ENCODE assay signal across 11 cellular contexts in the genomic region with DNA sequence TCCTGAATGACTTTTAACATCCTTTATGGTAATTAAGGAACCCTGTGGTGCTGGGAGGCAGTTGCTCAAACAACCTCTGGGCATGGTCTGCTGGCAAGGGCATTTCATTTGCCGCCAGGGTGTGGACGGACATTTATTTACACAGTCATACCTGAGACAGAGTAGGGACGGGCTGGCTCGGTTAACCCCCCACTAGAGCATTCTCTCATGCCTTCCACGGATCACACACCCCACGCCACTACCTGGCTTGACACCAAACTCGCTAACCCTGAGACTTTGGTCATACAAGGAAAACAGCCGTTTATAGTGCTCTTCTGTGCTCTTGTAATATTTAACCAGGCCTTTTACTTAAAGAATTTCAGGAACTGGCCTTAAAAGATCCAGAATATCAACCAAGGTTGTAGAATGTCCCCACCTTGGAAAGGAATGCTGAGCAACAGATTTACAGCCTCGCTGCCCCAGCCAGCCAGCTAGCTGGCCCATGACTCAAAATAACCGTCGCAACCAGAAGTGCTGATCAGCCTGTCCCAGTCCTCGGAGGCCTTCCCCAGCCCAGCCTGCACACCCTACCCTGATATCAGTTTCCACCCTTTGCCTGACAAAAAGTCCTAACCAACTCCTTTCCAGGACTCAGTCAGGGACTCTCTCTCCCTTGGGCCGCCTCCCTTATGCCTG. TPM values are rescaled to one million over a fixed set of nuclear protein-coding genes. Genes with fewer than 3 reads are reported as not detected.
DNase-seq lines count a peak whose midpoint lies in the region; ATAC-seq, FAIRE-seq and TF ChIP-seq lines count a peak whose summit lies in the region.
"Had no signal": no experiment of that assay in that cellular context is flagged by ENCODE, and none has a peak within 500 bp of the region (broad histone marks: within the 10 kb centered on the region; RNA-seq: fewer than 3 reads in every experiment).

No MANE protein-coding gene starts in this region.

- H3K4me1 ChIP-seq in ACC112 (ENCODE audit: control insufficient read depth, insufficient read depth, low read length, unreplicated experiment) (no peaks in the 10 kb centered on the region), mucosa of descending colon (ENCODE audit: low read depth) (peaks cover 13% of the 10 kb centered on the region)

- H3K9me3 Mint-ChIP-seq in stimulated activated effector memory CD8-positive, alpha-beta T cell treated with anti-CD3 and anti-CD28 coated beads, Interleukin-12 subunit alpha, Interleukin-12 subunit beta, amount 100 ng/mL, for 72 hours: no peaks in the 10 kb centered on the region
- H3K9me3 Mint-ChIP-seq in natural killer cell treated with Interleukin-12 subunit alpha and Interleukin-12 subunit beta and Interleukin-15 and Interleukin-18, amount 100 ng/mL, for 72 hours: no peaks in the 10 kb centered on the region
- H3K9me3 Mint-ChIP-seq: activated naive CD8-positive, alpha-beta T cell treated with anti-CD3 and anti-CD28 coated beads, Interleukin-2, amount 10 ng/mL, durations not matched to agents 7 days and 5 days had no signal

- DNase-seq in HTR-8/SVneo (ENCODE audit: insufficient read length, low spot score): peak; percentile 64
- peak; percentile 59 for DNase-seq in astrocyte of the spinal cord (ENCODE audit: low read depth, low spot score)
- peak; percentile 87 to 91 (median 88) for DNase-seq in mucosa of descending colon
- DNase-seq in stimulated activated effector memory CD8-positive, alpha-beta T cell treated with anti-CD3 and anti-CD28 coated beads, Interleukin-12 subunit alpha, Interleukin-12 subunit beta, amount 100 ng/mL, for 72 hours (ENCODE audit: low spot score in 2 of 2): no peak
- no peak for DNase-seq in lower leg skin (ENCODE audit: low spot score in 2 of 2)
- DNase-seq in natural killer cell treated with Interleukin-12 subunit alpha and Interleukin-12 subunit beta and Interleukin-15 and Interleukin-18, amount 100 ng/mL, for 72 hours (ENCODE audit: low spot score): no peak
- DNase-seq in activated naive CD4-positive, alpha-beta T cell (lab: John Stamatoyannopoulos, UW): no peak
- DNase-seq: activated naive CD8-positive, alpha-beta T cell treated with anti-CD3 and anti-CD28 coated beads, Interleukin-2, amount 10 ng/mL, durations not matched to agents 7 days and 5 days; naive B cell had no signal

- WGBS in lower leg skin, 2 donors: 35 to 36% methylated on average over 13 of the region's 13 CpGs

- in situ Hi-C loops in astrocyte of the spinal cord (cut with HindIII; ENCODE audit: low sequenced_read_pairs): no loop called here

- ATAC-seq in mucosa of descending colon: peak; percentile 88
- ATAC-seq in stimulated activated effector memory CD8-positive, alpha-beta T cell treated with anti-CD3 and anti-CD28 coated beads, Interleukin-12 subunit alpha, Interleukin-12 subunit beta, amount 100 ng/mL, for 72 hours: no peak
- ATAC-seq in natural killer cell treated with Interleukin-12 subunit alpha and Interleukin-12 subunit beta and Interleukin-15 and Interleukin-18, amount 100 ng/mL, for 72 hours: no peak

- no peaks in the 10 kb centered on the region for H3K36me3 ChIP-seq in ACC112 (ENCODE audit: insufficient read depth, low read length)
- H3K36me3 ChIP-seq in mucosa of descending colon (ENCODE audit: low read depth): no peaks in the 10 kb centered on the region

- H3K4me3 Mint-ChIP-seq in stimulated activated effector memory CD8-positive, alpha-beta T cell treated with anti-CD3 and anti-CD28 coated beads, Interleukin-12 subunit alpha, Interleukin-12 subunit beta, amount 100 ng/mL, for 72 hours: no peak overlapping the region
- H3K4me3 Mint-ChIP-seq in natural killer cell treated with Interleukin-12 subunit alpha and Interleukin-12 subunit beta and Interleukin-15 and Interleukin-18, amount 100 ng/mL, for 72 hours: no peak overlapping the region
- H3K4me3 Mint-ChIP-seq: activated naive CD8-positive, alpha-beta T cell treated with anti-CD3 and anti-CD28 coated beads, Interleukin-2, amount 10 ng/mL, durations not matched to agents 7 days and 5 days; naive B cell had no signal

- intact Hi-C loops in mucosa of descending colon (cut with DNase I, micrococcal nuclease) (no loop called here), lower leg skin (cut with DNase I; ENCODE audit: low total_unique reads) (no loop called here)

- H3K4me3 ChIP-seq in ACC112 (ENCODE audit: low read depth, low read length): no peak overlapping the region
- no peak overlapping the region for H3K4me3 ChIP-seq in astrocyte of the spinal cord (ENCODE audit: low read depth, low read length)
- H3K4me3 ChIP-seq in mucosa of descending colon: no peak overlapping the region
- H3K4me3 ChIP-seq in lower leg skin (ENCODE audit: low read depth, poor library complexity, severe bottlenecking): no peak overlapping the region

- peak; percentile 33 for FAIRE-seq in HTR-8/SVneo (lab: Jason Lieb, UNC)
- FAIRE-seq: G401.6 had no signal

- no peak overlapping the region for H3K27ac ChIP-seq in ACC112 (ENCODE audit: low read depth, low read length)

- no peaks in the 10 kb centered on the region for H3K27me3 ChIP-seq in ACC112 (ENCODE audit: insufficient read depth, low read length)

- peaks cover 12% of the 10 kb centered on the region for H3K4me1 Mint-ChIP-seq in stimulated activated effector memory CD8-positive, alpha-beta T cell treated with anti-CD3 and anti-CD28 coated beads, Interleukin-12 subunit alpha, Interleukin-12 subunit beta, amount 100 ng/mL, for 72 hours
- no peaks in the 10 kb centered on the region for H3K4me1 Mint-ChIP-seq in natural killer cell treated with Interleukin-12 subunit alpha and Interleukin-12 subunit beta and Interleukin-15 and Interleukin-18, amount 100 ng/mL, for 72 hours (ENCODE audit: low read depth in 2 of 2)

- TF ChIP-seq CTCF in astrocyte of the spinal cord (IDR thresholded peaks at IDR 0.05; ENCODE audit: low read depth, low read length) (no peak), mucosa of descending colon (IDR thresholded peaks at IDR 0.05) (no peak), lower leg skin (IDR thresholded peaks at IDR 0.05) (no peak)

- H3K36me3 Mint-ChIP-seq in stimulated activated effector memory CD8-positive, alpha-beta T cell treated with anti-CD3 and anti-CD28 coated beads, Interleukin-12 subunit alpha, Interleukin-12 subunit beta, amount 100 ng/mL, for 72 hours: no peaks in the 10 kb centered on the region
- H3K36me3 Mint-ChIP-seq in natural killer cell treated with Interleukin-12 subunit alpha and Interleukin-12 subunit beta and Interleukin-15 and Interleukin-18, amount 100 ng/mL, for 72 hours: no peaks in the 10 kb centered on the region
- H3K36me3 Mint-ChIP-seq: activated naive CD8-positive, alpha-beta T cell treated with anti-CD3 and anti-CD28 coated beads, Interleukin-2, amount 10 ng/mL, durations not matched to agents 7 days and 5 days; naive B cell had no signal

- H3K9me3 ChIP-seq in mucosa of descending colon: no peaks in the 10 kb centered on the region

- H3K27ac Mint-ChIP-seq in stimulated activated effector memory CD8-positive, alpha-beta T cell treated with anti-CD3 and anti-CD28 coated beads, Interleukin-12 subunit alpha, Interleukin-12 subunit beta, amount 100 ng/mL, for 72 hours: no peak overlapping the region
- no peak overlapping the region for H3K27ac Mint-ChIP-seq in natural killer cell treated with Interleukin-12 subunit alpha and Interleukin-12 subunit beta and Interleukin-15 and Interleukin-18, amount 100 ng/mL, for 72 hours
- H3K27ac Mint-ChIP-seq: activated naive CD8-positive, alpha-beta T cell treated with anti-CD3 and anti-CD28 coated beads, Interleukin-2, amount 10 ng/mL, durations not matched to agents 7 days and 5 days; naive B cell had no signal

- TF ChIP-seq POLR2A in lower leg skin (IDR thresholded peaks at IDR 0.05): no peak

- H3K27me3 Mint-ChIP-seq in natural killer cell treated with Interleukin-12 subunit alpha and Interleukin-12 subunit beta and Interleukin-15 and Interleukin-18, amount 100 ng/mL, for 72 hours: peaks cover 9 to 12% of the 10 kb centered on the region in 2 donors

- H3K79me2 ChIP-seq in ACC112 (ENCODE audit: control insufficient read depth, insufficient read depth, low read length, unreplicated experiment): no peaks in the 10 kb centered on the region

- H2AFZ ChIP-seq in ACC112 (ENCODE audit: low read length, unreplicated experiment): peak overlapping the region; percentile 64

RNA-seq across cellular contexts. Expression of gene PDXK, which starts 6.5 kb away (rescaled TPM):
- total RNA-seq in mucosa of descending colon (100 to 1,000 TPM; 113 to 179 (median 161) TPM), lower leg skin (10 to 100 TPM; 19.5 to 55.6 (median 42.1) TPM)
- 100 to 1,000 TPM in 1 of 2 donors, 10 to 100 TPM in 1; 98.1 to 136 TPM for total RNA-seq in natural killer cell treated with Interleukin-12 subunit alpha and Interleukin-12 subunit beta and Interleukin-15 and Interleukin-18, amount 100 ng/mL, for 72 hours

RNA-seq across cellular contexts. Expression of gene RRP1B, which starts 53.0 kb away (rescaled TPM):
- 10 to 100 TPM; 11.1 to 22.5 (median 14.8) TPM for total RNA-seq in mucosa of descending colon
- 10 to 100 TPM; 15.4 to 22.2 (median 19.5) TPM for total RNA-seq in lower leg skin
- 10 to 100 TPM; 38.3 to 81.8 TPM for total RNA-seq in natural killer cell treated with Interleukin-12 subunit alpha and Interleukin-12 subunit beta and Interleukin-15 and Interleukin-18, amount 100 ng/mL, for 72 hours

RNA-seq across cellular contexts. Expression of gene HSF2BP, which starts 53.1 kb away (rescaled TPM):
- total RNA-seq in mucosa of descending colon (under 1 TPM; 0.32 to 0.48 (median 0.47) TPM), lower leg skin (under 1 TPM in 2 of 4 donors, not detected in 2; 0.39 to 0.97 TPM)
- 1 to 10 TPM in 1 of 2 donors, under 1 TPM in 1; 0.29 to 1.2 TPM for total RNA-seq in natural killer cell treated with Interleukin-12 subunit alpha and Interleukin-12 subunit beta and Interleukin-15 and Interleukin-18, amount 100 ng/mL, for 72 hours

Comparison
In these comparisons a context has a peak if more than half of its experiments do, and no peak if none do; other contexts are left out.
1. DNase-seq: peak in HTR-8/SVneo (single experiment), astrocyte of the spinal cord (single experiment) and mucosa of descending colon (3 of 3); none in stimulated activated effector memory CD8-positive, alpha-beta T cell treated with anti-CD3 and anti-CD28 coated beads, Interleukin-12 subunit alpha, Interleukin-12 subunit beta, amount 100 ng/mL, for 72 hours (0 of 2), lower leg skin (0 of 2), natural killer cell treated with Interleukin-12 subunit alpha and Interleukin-12 subunit beta and Interleukin-15 and Interleukin-18, amount 100 ng/mL, for 72 hours (single experiment) and activated naive CD4-positive, alpha-beta T cell (0 of 4).